In the genomic region with DNA sequence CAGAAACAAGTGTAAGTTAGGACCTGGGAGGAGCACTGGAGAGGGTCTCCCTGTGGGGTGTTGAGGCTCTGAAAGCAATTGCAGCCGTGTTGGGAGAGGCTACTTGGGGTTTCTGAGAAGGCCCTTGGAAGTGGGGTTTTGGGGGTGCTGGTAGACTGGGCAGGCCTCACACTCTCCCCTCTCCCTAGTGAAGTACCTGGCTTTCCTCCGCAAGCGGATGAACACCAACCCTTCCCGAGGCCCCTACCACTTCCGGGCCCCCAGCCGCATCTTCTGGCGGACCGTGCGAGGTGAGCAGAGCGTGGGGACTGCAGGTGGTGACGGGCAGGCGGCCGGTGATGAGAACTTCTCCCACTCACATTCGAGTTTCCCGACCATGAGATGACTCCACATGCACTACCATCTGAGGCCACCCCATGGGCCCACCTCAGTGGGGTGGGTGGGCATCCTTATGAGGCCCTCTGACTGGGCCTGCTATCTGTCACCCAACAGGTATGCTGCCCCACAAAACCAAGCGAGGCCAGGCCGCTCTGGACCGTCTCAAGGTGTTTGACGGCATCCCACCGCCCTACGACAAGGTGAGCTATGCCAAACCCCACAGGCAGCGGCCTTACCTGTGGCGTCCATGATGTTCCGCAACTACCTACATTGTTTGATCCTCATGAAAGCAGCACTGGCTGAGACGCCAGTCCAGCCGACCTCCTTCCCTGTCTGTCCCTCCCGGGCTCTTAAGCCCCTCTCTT, we compare ENCODE assay signal across 4 cellular contexts. TPM values are rescaled to one million over a fixed set of nuclear protein-coding genes. Genes with fewer than 3 reads are reported as not detected.
A peak's percentile ranks its signal among the peaks of the same experiment; 100 is the strongest.
DNase-seq lines count a peak whose midpoint lies in the region; TF ChIP-seq lines count a peak whose summit lies in the region.

No MANE protein-coding gene starts in this region.

- H3K4me3 Mint-ChIP-seq in endodermal cell = peak overlapping the region; percentile 99

- H3K9ac ChIP-seq in endodermal cell (ENCODE audit: extremely low read depth, low read length, poor library complexity, severe bottlenecking) = peak overlapping the region; percentile 100

- H3K4me3 ChIP-seq in endodermal cell (ENCODE audit: low read length) (peak overlapping the region; percentile 91), foreskin fibroblast (ENCODE audit: low read depth in 1 of 2, low read length in 2 of 2) (peak overlapping the region in 1 of 2 donors; percentile 87)

- peaks cover 54% of the 10 kb centered on the region for H3K36me3 Mint-ChIP-seq in endodermal cell (ENCODE audit: low read depth)

- H3K27ac ChIP-seq in endodermal cell (ENCODE audit: low read depth, low read length) = peak overlapping the region; percentile 48

- H3K4me1 ChIP-seq in endodermal cell (ENCODE audit: control insufficient read depth, insufficient read depth, low read length) = peaks cover 6% of the 10 kb centered on the region

- no peaks in the 10 kb centered on the region for H3K27me3 ChIP-seq in endodermal cell (ENCODE audit: control insufficient read depth, insufficient read depth, low read length, poor library complexity, severe bottlenecking)

- no peak for DNase-seq in endodermal cell
- DNase-seq in NK-92 treated with Interleukin-12 subunit alpha and Interleukin-12 subunit beta, amount 100 ng/mL, for 24 hours (lab: John Stamatoyannopoulos, UW) = no peak
- no peak for DNase-seq in foreskin fibroblast

- peaks cover 2% of the 10 kb centered on the region for H3K9me3 Mint-ChIP-seq in endodermal cell

- no peaks in the 10 kb centered on the region for H3K9me3 ChIP-seq in endodermal cell (ENCODE audit: control insufficient read depth, low read length)

- 96 to 98% methylated on average over 20 to 27 of the region's 27 CpGs for WGBS in endodermal cell (ENCODE audit: insufficient coverage in 1 of 2, insufficient read length in 1 of 2), 2 experiments

- TF ChIP-seq CTCF in endodermal cell (conservative IDR thresholded peaks at IDR 0.05) (no peak), foreskin fibroblast (IDR thresholded peaks at IDR 0.05; ENCODE audit: low read depth, low read length) (no peak)

- no peaks in the 10 kb centered on the region for H3K27me3 Mint-ChIP-seq in endodermal cell (ENCODE audit: insufficient read depth)

- peaks cover 51% of the 10 kb centered on the region for H3K36me3 ChIP-seq in endodermal cell (ENCODE audit: control insufficient read depth, insufficient read depth, low read length)

- peaks cover 9% of the 10 kb centered on the region for H3K4me1 Mint-ChIP-seq in endodermal cell

- TF ChIP-seq POLR2A in GM19099 (IDR thresholded peaks at IDR 0.05; ENCODE audit: extremely low read depth, insufficient read length, low read depth) = peak; percentile 34

- H3K27ac Mint-ChIP-seq in endodermal cell = peak overlapping the region; percentile 99

RNA-seq across cellular contexts. Expression of a gene that starts 3.0 kb away (rescaled TPM):
- 1,000 to 10,000 TPM; 2,434 to 3,023 TPM for total RNA-seq in endodermal cell
- 2,455 TPM for polyA plus RNA-seq in endodermal cell (2013, experiment 1 of 2)
- 2,303 TPM for polyA plus RNA-seq in endodermal cell (2013, experiment 2 of 2)

RNA-seq across cellular contexts. Expression of a gene that starts 5.8 kb away (rescaled TPM):
- 1,000 to 10,000 TPM; 1,814 to 2,035 TPM for total RNA-seq in endodermal cell
- polyA plus RNA-seq in endodermal cell (2013, experiment 1 of 2) = 2,952 TPM
- polyA plus RNA-seq in endodermal cell (2013, experiment 2 of 2) = 2,847 TPM

RNA-seq across cellular contexts. Expression of a gene that starts 16.4 kb away (rescaled TPM):
- total RNA-seq in endodermal cell = 1 to 10 TPM in 1 of 2 donors, under 1 TPM in 1; 0.75 to 2.3 TPM
- 2.0 TPM for polyA plus RNA-seq in endodermal cell (2013, experiment 1 of 2)
- polyA plus RNA-seq in endodermal cell (2013, experiment 2 of 2) = 0.75 TPM

RNA-seq across cellular contexts. Expression of a gene that starts 22.0 kb away (rescaled TPM):
- total RNA-seq in endodermal cell = 10 to 100 TPM; 47.6 to 56.9 TPM
- polyA plus RNA-seq in endodermal cell (2013, experiment 1 of 2) = 28.7 TPM
- 27.4 TPM for polyA plus RNA-seq in endodermal cell (2013, experiment 2 of 2)

RNA-seq across cellular contexts. Expression of a gene that starts 37.3 kb away (rescaled TPM):
- total RNA-seq in endodermal cell = 1 to 10 TPM; 4.9 to 9.0 TPM
- 7.5 TPM for polyA plus RNA-seq in endodermal cell (2013, experiment 1 of 2)
- polyA plus RNA-seq in endodermal cell (2013, experiment 2 of 2) = 6.7 TPM
